19 cellular contexts compared by ENCODE assay signal in genomic region chr10:33461295-33461640, GRCh38.
A peak's percentile ranks its signal among the peaks of the same experiment; 100 is the strongest.
DNase-seq lines count a peak whose midpoint lies in the region; ATAC-seq and TF ChIP-seq lines count a peak whose summit lies in the region.
"Had no signal": no experiment of that assay in that cellular context is flagged by ENCODE, and none has a peak within 500 bp of the region (broad histone marks: within the 10 kb centered on the region; RNA-seq: fewer than 3 reads in every experiment).

No MANE protein-coding gene starts in this region.

- in situ Hi-C loops in transverse colon (cut with MboI; ENCODE audit: low pct_ligation_motif_present in 1 of 4, low pct_unique_long_range_greater_than_20kb in 1 of 4, low sequenced_read_pairs in 3 of 4) = no loop called here

- TF ChIP-seq EP300 in transverse colon (IDR thresholded peaks at IDR 0.05; ENCODE audit: low read depth) (no peak), ovary (IDR thresholded peaks at IDR 0.05) (no peak)

- ATAC-seq in left ventricle myocardium superior (peak; percentile 16), psoas muscle (peak in 3 of 4 donors; percentile 66 to 67 (median 66)), HG02798 (IDR thresholded peaks at IDR 0.05; ENCODE audit: poor library complexity, unreplicated experiment) (no peak)
- ATAC-seq: GM23338 had no signal

- H3K4me3 ChIP-seq in cardiac muscle cell (no peak overlapping the region), psoas muscle (no peak overlapping the region), transverse colon (no peak overlapping the region), ovary (no peak overlapping the region)
- H3K4me3 ChIP-seq: GM23338 had no signal

- no peak for TF ChIP-seq CTCF in cardiac muscle cell (IDR thresholded peaks at IDR 0.05; ENCODE audit: low read depth, low read length)
- no peak for TF ChIP-seq CTCF in psoas muscle (IDR thresholded peaks at IDR 0.05)
- TF ChIP-seq CTCF in transverse colon (IDR thresholded peaks at IDR 0.05) = no peak
- no peak for TF ChIP-seq CTCF in ovary (IDR thresholded peaks at IDR 0.05)

- WGBS in psoas muscle, 3 donors = 20 to 26% (median 22%) methylated on average over 2 of the region's 2 CpGs
- 68% methylated on average over 2 of the region's 2 CpGs; no CpG with 5 or more reads in 1 of the 2 donors for WGBS in transverse colon (ENCODE audit: low coverage in 1 of 2), 2 donors
- WGBS in ovary, 3 donors = 61 to 82% (median 82%) methylated on average over 2 of the region's 2 CpGs

- no peaks in the 10 kb centered on the region for H3K9me3 ChIP-seq in cardiac muscle cell (ENCODE audit: low read depth)
- H3K9me3 ChIP-seq in psoas muscle = no peaks in the 10 kb centered on the region
- no peaks in the 10 kb centered on the region for H3K9me3 ChIP-seq in transverse colon
- H3K9me3 ChIP-seq in ovary = no peaks in the 10 kb centered on the region

- intact Hi-C loops in cardiac septum (cut with DNase I) (loop anchor here (2.0 kb wide), 1 partner anchor 124 kb away; no protein-coding TSS in a partner anchor), left ventricle myocardium superior (cut with micrococcal nuclease) (no loop called here), psoas muscle (cut with DNase I) (no loop called here), transverse colon (cut with DNase I; ENCODE audit: low total_unique reads) (no loop called here), ovary (cut with DNase I) (no loop called here)

- H3K27ac ChIP-seq in cardiac muscle cell (peak overlapping the region; percentile 95), psoas muscle (peak overlapping the region; percentile 68), transverse colon (peak overlapping the region in 3 of 4 donors; percentile 5 to 46 (median 37)), ovary (no peak overlapping the region)

- H3K27me3 ChIP-seq in cardiac muscle cell (no peaks in the 10 kb centered on the region), psoas muscle (ENCODE audit: insufficient read depth in 3 of 3, low read length in 2 of 3) (no peaks in the 10 kb centered on the region), transverse colon (no peaks in the 10 kb centered on the region), ovary (no peaks in the 10 kb centered on the region)

- TF ChIP-seq POLR2A in transverse colon (IDR thresholded peaks at IDR 0.05) (no peak), ovary (IDR thresholded peaks at IDR 0.05) (no peak)

- DNase-seq in cardiac muscle cell (ENCODE audit: low read depth in 1 of 2, low spot score in 1 of 2) (peak in 1 of 2 donors; percentile 17), cardiac septum (ENCODE audit: low spot score) (no peak), left ventricle myocardium superior (no peak), psoas muscle (no peak), transverse colon (no peak), NCI-H187 treated with DMSO at 0.1 percent for 48 hours (lab: John Stamatoyannopoulos, UW) (no peak), ovary (no peak)
- DNase-seq: 8988T; CD4-positive, CD25-positive, alpha-beta regulatory T cell; COR-L47; DMS 273 treated with DMSO at 0.1 percent for 48 hours; HCEC 1CT; KG1; NCI-H1436; NCI-H2029; NCI-H345; NCI-H524 treated with DMSO at 0.1 percent for 48 hours had no signal

- no peaks in the 10 kb centered on the region for H3K36me3 ChIP-seq in cardiac muscle cell
- no peaks in the 10 kb centered on the region for H3K36me3 ChIP-seq in psoas muscle (ENCODE audit: insufficient read depth in 1 of 2, low read depth in 1 of 2)
- H3K36me3 ChIP-seq in transverse colon = no peaks in the 10 kb centered on the region
- no peaks in the 10 kb centered on the region for H3K36me3 ChIP-seq in ovary

- peaks cover 20% of the 10 kb centered on the region for H3K4me1 ChIP-seq in cardiac muscle cell (ENCODE audit: low read depth)
- peaks cover 16% of the 10 kb centered on the region for H3K4me1 ChIP-seq in psoas muscle
- H3K4me1 ChIP-seq in transverse colon = peaks cover 0 to 5% (median 0%) of the 10 kb centered on the region in 4 donors
- no peaks in the 10 kb centered on the region for H3K4me1 ChIP-seq in ovary (ENCODE audit: insufficient read depth)

Comparison
In these comparisons a context has a peak if more than half of its experiments do, and no peak if none do; other contexts are left out.
1. H3K27ac ChIP-seq: peak in cardiac muscle cell (single experiment), psoas muscle (single experiment) and transverse colon (3 of 4); none in ovary (0 of 2).